ENCODE assay signal across 21 cellular contexts in genomic region chr22:35191412-35191811, GRCh38.
DNase-seq lines count a peak whose midpoint lies in the region; ATAC-seq and TF ChIP-seq lines count a peak whose summit lies in the region.
"Had no signal": no experiment of that assay in that cellular context is flagged by ENCODE, and none has a peak within 500 bp of the region (broad histone marks: within the 10 kb centered on the region; RNA-seq: fewer than 3 reads in every experiment).

No MANE protein-coding gene starts in this region.

- H3K27ac ChIP-seq in left lung (no peak overlapping the region), sigmoid colon (no peak overlapping the region)
- H3K27ac ChIP-seq: BLaER1, colonic mucosa, gastrocnemius medialis, right atrium auricular region had no signal

- no peak for TF ChIP-seq EP300 in sigmoid colon (IDR thresholded peaks at IDR 0.05)

- peaks cover 5% of the 10 kb centered on the region for H3K9me3 ChIP-seq in MG63
- H3K9me3 ChIP-seq in left lung = peaks cover 0 to 25% of the 10 kb centered on the region in 2 donors
- peaks cover 0 to 8% (median 4%) of the 10 kb centered on the region in 4 donors for H3K9me3 ChIP-seq in sigmoid colon
- H3K9me3 ChIP-seq: colonic mucosa had no signal

- H3K27me3 ChIP-seq in MG63 (no peaks in the 10 kb centered on the region; the same call in 1 of the 2 replicates), left lung (peaks cover 0 to 8% of the 10 kb centered on the region in 2 donors), sigmoid colon (peaks cover 0 to 5% (median 0%) of the 10 kb centered on the region in 3 donors)
- H3K27me3 ChIP-seq: BLaER1, colonic mucosa, right atrium auricular region had no signal

- H3K4me1 ChIP-seq in left lung (no peaks in the 10 kb centered on the region), sigmoid colon (no peaks in the 10 kb centered on the region)
- H3K4me1 ChIP-seq: BLaER1, colonic mucosa, gastrocnemius medialis, right atrium auricular region had no signal

- TF ChIP-seq CTCF in left lung (IDR thresholded peaks at IDR 0.05) (no peak), sigmoid colon (IDR thresholded peaks at IDR 0.05) (no peak)

- no peak overlapping the region for H3K4me3 ChIP-seq in MG63
- H3K4me3 ChIP-seq in left lung = no peak overlapping the region
- no peak overlapping the region for H3K4me3 ChIP-seq in sigmoid colon
- H3K4me3 ChIP-seq: BLaER1, colonic mucosa, gastrocnemius medialis, K562, right atrium auricular region had no signal

- ATAC-seq in left lung = peak; percentile 34
- ATAC-seq: gastrocnemius medialis; K562; naive thymus-derived CD4-positive, alpha-beta T cell had no signal

- H3K36me3 ChIP-seq in MG63 = no peaks in the 10 kb centered on the region
- H3K36me3 ChIP-seq in left lung = no peaks in the 10 kb centered on the region
- H3K36me3 ChIP-seq in sigmoid colon = no peaks in the 10 kb centered on the region
- H3K36me3 ChIP-seq: BLaER1, colonic mucosa, gastrocnemius medialis, right atrium auricular region had no signal

- intact Hi-C loops in left lung (cut with DNase I) (no loop called here), sigmoid colon (cut with DNase I) (no loop called here)

- DNase-seq in Daoy (ENCODE audit: low read depth) (peak; percentile 83), MG63 (peak; percentile 76), dermis blood vessel endothelial cell (peak; percentile 67), left lung (no peak), ureter (ENCODE audit: low spot score) (no peak), HUDEP-2 (lab: John Stamatoyannopoulos, UW; ENCODE audit: unreplicated experiment in 76 of 76) (no peak), sigmoid colon (no peak)
- DNase-seq in central memory CD4-positive, alpha-beta T cell = no peak
- DNase-seq: activated CD4-positive, CD25-positive, alpha-beta regulatory T cell; activated CD8-positive, alpha-beta memory T cell treated with anti-CD3 and anti-CD28 coated beads, Interleukin-2, amount 50 U/mL, for 48 hours; activated naive CD8-positive, alpha-beta T cell treated with anti-CD3 and anti-CD28 coated beads for 36 hours; colonic mucosa; gastrocnemius medialis; GF-D8; kidney; naive thymus-derived CD4-positive, alpha-beta T cell; stimulated activated CD4-positive, alpha-beta T cell treated with anti-CD3 and anti-CD28 coated beads, Interleukin-4, amount 100 ng/mL, for 4 hours; stimulated activated naive CD4-positive, alpha-beta T cell treated with Interleukin-2 at 50 U/mL for 16 hours had no signal

- no peak for TF ChIP-seq POLR2A in sigmoid colon (IDR thresholded peaks at IDR 0.05)

- 41 to 45% methylated on average over 2 of the region's 2 CpGs for WGBS in sigmoid colon, 2 donors

Comparison
In these comparisons a context has a peak if more than half of its experiments do, and no peak if none do; other contexts are left out.
1. DNase-seq: peak in Daoy (single experiment), MG63 (single experiment) and dermis blood vessel endothelial cell (single experiment); none in left lung (0 of 2), central memory CD4-positive, alpha-beta T cell (single experiment), ureter (single experiment), HUDEP-2 (0 of 76) and sigmoid colon (single experiment).